In the genomic region with DNA sequence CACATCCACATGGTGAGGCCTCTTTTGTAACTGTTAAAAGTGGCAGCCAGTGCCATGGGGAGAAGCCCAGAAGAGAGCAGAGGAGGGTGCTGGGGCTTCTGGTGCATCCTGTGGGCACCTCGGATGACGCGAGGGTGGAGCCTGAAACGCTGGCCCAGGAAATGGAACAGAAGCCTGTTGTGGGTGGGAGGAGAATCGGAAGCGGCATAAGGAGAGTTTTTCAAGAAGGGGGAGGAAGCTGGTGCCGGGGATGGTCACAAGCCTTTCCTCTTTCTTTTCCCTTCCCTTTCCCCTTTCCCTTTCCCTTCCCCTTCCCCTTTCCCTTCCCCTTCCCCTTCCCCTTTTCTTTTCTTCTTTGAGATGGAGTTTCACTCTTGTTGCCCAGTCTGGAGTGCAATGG, we compare ENCODE assay signal across 24 cellular contexts. TPM values are rescaled to one million over a fixed set of nuclear protein-coding genes. Genes with fewer than 3 reads are reported as not detected.
A peak's percentile ranks its signal among the peaks of the same experiment; 100 is the strongest.
DNase-seq lines count a peak whose midpoint lies in the region; ATAC-seq and TF ChIP-seq lines count a peak whose summit lies in the region.
"Had no signal": no experiment of that assay in that cellular context is flagged by ENCODE, and none has a peak within 500 bp of the region (broad histone marks: within the 10 kb centered on the region; RNA-seq: fewer than 3 reads in every experiment).

No MANE protein-coding gene starts in this region.

- H2AK5ac ChIP-seq in trophoblast cell (ENCODE audit: low read length) = peak overlapping the region; percentile 82

- H3K4me3 Mint-ChIP-seq in activated CD4-positive, alpha-beta T cell treated with anti-CD3 and anti-CD28 coated beads, Interleukin-2, amount 10 ng/mL, durations not matched to agents 24 days and 14 days = no peak overlapping the region
- H3K4me3 Mint-ChIP-seq in WTC11 = no peak overlapping the region
- H3K4me3 Mint-ChIP-seq: activated CD8-positive, alpha-beta T cell treated with anti-CD3 and anti-CD28 coated beads for 36 hours; activated naive CD4-positive, alpha-beta T cell treated with anti-CD3 and anti-CD28 coated beads, Interleukin-2, amount 50 U/mL, for 24 hours; central memory CD8-positive, alpha-beta T cell; neural progenitor cell had no signal

- peak overlapping the region; percentile 87 for H2BK120ac ChIP-seq in trophoblast cell (ENCODE audit: insufficient read depth, low read length, poor library complexity)

- H3K79me2 ChIP-seq in DND-41 (ENCODE audit: insufficient read depth, low read length) (peaks cover 86% of the 10 kb centered on the region), trophoblast cell (ENCODE audit: control insufficient read depth, insufficient read depth, low read length, poor library complexity) (peaks cover 11% of the 10 kb centered on the region), GM23248 (ENCODE audit: insufficient read depth) (no peaks in the 10 kb centered on the region)

- peak overlapping the region; percentile 13 for H3K27ac Mint-ChIP-seq in activated CD4-positive, alpha-beta T cell treated with anti-CD3 and anti-CD28 coated beads, Interleukin-2, amount 10 ng/mL, durations not matched to agents 24 days and 14 days
- H3K27ac Mint-ChIP-seq in WTC11 = no peak overlapping the region; the same call in 1 of the 2 replicates
- H3K27ac Mint-ChIP-seq: activated CD8-positive, alpha-beta T cell treated with anti-CD3 and anti-CD28 coated beads for 36 hours; activated naive CD4-positive, alpha-beta T cell treated with anti-CD3 and anti-CD28 coated beads, Interleukin-2, amount 50 U/mL, for 24 hours; neural progenitor cell; progenitor cell of endocrine pancreas had no signal

- H2AFZ ChIP-seq in DND-41 (ENCODE audit: low read depth, low read length) (no peak overlapping the region), trophoblast cell (ENCODE audit: insufficient read depth, low read length, poor library complexity) (no peak overlapping the region), GM23248 (no peak overlapping the region)
- H2AFZ ChIP-seq: neural progenitor cell had no signal

- ATAC-seq in DND-41 (ENCODE audit: insufficient read depth, low read depth) (no peak), WTC11 (0 out of 2 replicates have a peak, but pooled peaks have one; percentile 18), HG03159 (IDR thresholded peaks at IDR 0.05; ENCODE audit: unreplicated experiment) (no peak)
- ATAC-seq: activated CD8-positive, alpha-beta T cell treated with anti-CD3 and anti-CD28 coated beads for 36 hours; foreskin keratinocyte; stimulated activated naive CD8-positive, alpha-beta T cell treated with anti-CD3 and anti-CD28 coated beads, Interleukin-15, Interleukin-2, amounts not matched to agents 100 U/mL and 50 U/mL, for 24 hours had no signal

- DNase-seq in activated CD4-positive, alpha-beta T cell treated with anti-CD3 and anti-CD28 coated beads, Interleukin-2, amount 10 ng/mL, durations not matched to agents 24 days and 14 days = no peak
- DNase-seq in activated CD4-positive, alpha-beta T cell treated with anti-CD3 and anti-CD28 coated beads for 1 hour = no peak
- DNase-seq in DND-41 (no peak), WTC11 (ENCODE audit: low spot score) (no peak), trophoblast cell (no peak), GM23248 (no peak), GM13977 (ENCODE audit: low spot score) (no peak)
- DNase-seq: activated CD8-positive, alpha-beta T cell treated with anti-CD3 and anti-CD28 coated beads for 36 hours; activated T-cell treated with anti-CD3 and anti-CD28 coated beads, Interleukin-2, amount 50 U/mL, for 48 hours; erythroblast; foreskin keratinocyte; hippocampal formation; IMR-90; NCI-H1436; NCI-H510A treated with DMSO at 0.1 percent for 48 hours; stimulated activated CD4-positive, alpha-beta T cell treated with anti-CD3 and anti-CD28 coated beads, Interleukin-1b, Interleukin-23, amount 100 ng/mL, for 48 hours; stimulated activated naive CD8-positive, alpha-beta T cell treated with anti-CD3 and anti-CD28 coated beads, Interleukin-15, Interleukin-2, amounts not matched to agents 100 U/mL and 50 U/mL, for 24 hours; tibial artery had no signal

- H3K27me3 ChIP-seq in DND-41 (ENCODE audit: insufficient read depth, low read length, poor library complexity) (no peaks in the 10 kb centered on the region), trophoblast cell (ENCODE audit: insufficient read depth, low read length) (no peaks in the 10 kb centered on the region), GM23248 (replicated peaks; ENCODE audit: insufficient read depth) (no peaks in the 10 kb centered on the region)
- H3K27me3 ChIP-seq: foreskin keratinocyte, neural progenitor cell, tibial artery had no signal

- no peaks in the 10 kb centered on the region for H3K9me3 Mint-ChIP-seq in activated CD4-positive, alpha-beta T cell treated with anti-CD3 and anti-CD28 coated beads, Interleukin-2, amount 10 ng/mL, durations not matched to agents 24 days and 14 days
- H3K9me3 Mint-ChIP-seq in WTC11 = no peaks in the 10 kb centered on the region
- H3K9me3 Mint-ChIP-seq: activated CD8-positive, alpha-beta T cell treated with anti-CD3 and anti-CD28 coated beads for 36 hours; activated naive CD4-positive, alpha-beta T cell treated with anti-CD3 and anti-CD28 coated beads, Interleukin-2, amount 50 U/mL, for 24 hours; central memory CD8-positive, alpha-beta T cell had no signal

- peaks cover 3% of the 10 kb centered on the region for H3K36me3 Mint-ChIP-seq in activated CD4-positive, alpha-beta T cell treated with anti-CD3 and anti-CD28 coated beads, Interleukin-2, amount 10 ng/mL, durations not matched to agents 24 days and 14 days (ENCODE audit: low read depth)
- H3K36me3 Mint-ChIP-seq in WTC11 = no peaks in the 10 kb centered on the region

- TF ChIP-seq CTCF in DND-41 (IDR thresholded peaks at IDR 0.05; ENCODE audit: borderline replicate concordance, extremely low read depth, low read length, poor library complexity, severe bottlenecking) (no peak), WTC11 (IDR thresholded peaks at IDR 0.05) (no peak), GM13977 (IDR thresholded peaks at IDR 0.05; ENCODE audit: extremely low read depth, insufficient read depth, missing control alignments) (no peak)

- no peak overlapping the region for H3K4me3 ChIP-seq in DND-41 (ENCODE audit: low read depth in 1 of 2, low read length in 2 of 2)
- H3K4me3 ChIP-seq in trophoblast cell (ENCODE audit: low read depth, low read length) = no peak overlapping the region
- no peak overlapping the region for H3K4me3 ChIP-seq in GM23248
- H3K4me3 ChIP-seq: neural progenitor cell, skin epidermis, tibial artery had no signal

- peaks cover 23% of the 10 kb centered on the region for H3K79me1 ChIP-seq in trophoblast cell (ENCODE audit: low read length)

- peak overlapping the region; percentile 84 for H3K18ac ChIP-seq in trophoblast cell (ENCODE audit: low read length)

- peak overlapping the region; percentile 64 for H3K14ac ChIP-seq in trophoblast cell (ENCODE audit: low read length)

- WGBS in trophoblast cell (ENCODE audit: extremely low coverage, insufficient coverage, insufficient read length) = no CpG with 5 or more reads among the region's 7 CpGs
- 96 to 100% methylated on average over 7 of the region's 7 CpGs for WGBS in GM23248 (ENCODE audit: low coverage in 1 of 2, low lambda C conversion rate in 2 of 2, missing lambda C conversion rate in 2 of 2), 2 experiments

- no peak overlapping the region for H3K9ac ChIP-seq in DND-41 (ENCODE audit: low read depth, low read length)
- no peak overlapping the region for H3K9ac ChIP-seq in trophoblast cell (ENCODE audit: low read length)
- H3K9ac ChIP-seq in GM23248 = no peak overlapping the region
- H3K9ac ChIP-seq: neural progenitor cell had no signal

- peaks cover 69% of the 10 kb centered on the region for H3K4me1 ChIP-seq in DND-41 (ENCODE audit: insufficient read depth, low read length)
- H3K4me1 ChIP-seq in trophoblast cell (ENCODE audit: control insufficient read depth in 1 of 2, insufficient read depth in 2 of 2, low read length in 2 of 2) = peaks cover 30 to 33% of the 10 kb centered on the region in 2 experiments
- peaks cover 10% of the 10 kb centered on the region for H3K4me1 ChIP-seq in GM23248 (ENCODE audit: insufficient read depth)
- H3K4me1 ChIP-seq: foreskin keratinocyte, neural progenitor cell had no signal

- no peaks in the 10 kb centered on the region for H3K9me2 ChIP-seq in GM23248 (ENCODE audit: insufficient read depth)

- peak overlapping the region; percentile 99 for H2BK12ac ChIP-seq in trophoblast cell (ENCODE audit: low read length)

- no peaks in the 10 kb centered on the region for H3K9me3 ChIP-seq in DND-41 (ENCODE audit: insufficient read depth, low read length, severe bottlenecking)
- H3K9me3 ChIP-seq in trophoblast cell (ENCODE audit: insufficient read depth, low read depth, low read length) = no peaks in the 10 kb centered on the region
- no peaks in the 10 kb centered on the region for H3K9me3 ChIP-seq in GM23248 (ENCODE audit: low read depth)
- H3K9me3 ChIP-seq: tibial artery had no signal

- H4K91ac ChIP-seq in trophoblast cell (ENCODE audit: low read depth, low read length) = peak overlapping the region; percentile 79

- H3K36me3 ChIP-seq in DND-41 (ENCODE audit: insufficient read depth, low read length) = peaks cover 17% of the 10 kb centered on the region
- H3K36me3 ChIP-seq in trophoblast cell (ENCODE audit: control insufficient read depth in 1 of 2, insufficient read depth in 2 of 2, low read length in 2 of 2) = peaks cover 2 to 4% of the 10 kb centered on the region in 2 experiments
- no peaks in the 10 kb centered on the region for H3K36me3 ChIP-seq in GM23248 (ENCODE audit: low read depth)
- H3K36me3 ChIP-seq: neural progenitor cell, tibial artery had no signal

- H2BK5ac ChIP-seq in trophoblast cell (ENCODE audit: low read depth, low read length, poor library complexity) = no peak overlapping the region

- CTCF ChIA-PET in WTC11 (lab: Charles Lee) = interaction anchor here (0.9 to 4.3 kb wide), 5 partner anchors 31 to 121 kb away, joined by 4 to 21 read pairs (median 5); no protein-coding TSS in a partner anchor

- H4K8ac ChIP-seq in trophoblast cell (ENCODE audit: low read depth, low read length) = peak overlapping the region; percentile 43

- intact Hi-C loops in activated CD4-positive, alpha-beta T cell treated with anti-CD3 and anti-CD28 coated beads, Interleukin-2, amount 10 ng/mL, durations not matched to agents 24 days and 14 days (cut with micrococcal nuclease) = loop anchor here (5.0 kb wide), 1 partner anchor 134 kb away; a partner anchor contains a TSS

- peaks cover 40% of the 10 kb centered on the region for H3K4me1 Mint-ChIP-seq in activated CD4-positive, alpha-beta T cell treated with anti-CD3 and anti-CD28 coated beads, Interleukin-2, amount 10 ng/mL, durations not matched to agents 24 days and 14 days
- peaks cover 12% of the 10 kb centered on the region for H3K4me1 Mint-ChIP-seq in WTC11
- H3K4me1 Mint-ChIP-seq: central memory CD8-positive, alpha-beta T cell had no signal

- peak overlapping the region; percentile 35 for H3K4ac ChIP-seq in trophoblast cell (ENCODE audit: low read depth, low read length)

- no peak overlapping the region for H3K23ac ChIP-seq in trophoblast cell (ENCODE audit: low read length)

- in situ Hi-C loops in GM23248 (cut with MboI) = no loop called here
- in situ Hi-C loops in GM13977 (cut with MboI; ENCODE audit: low pct_unique_long_range_greater_than_20kb, low sequenced_read_pairs, unreplicated experiment) = no loop called here

- H3K27ac ChIP-seq in DND-41 (ENCODE audit: low read length) = 0 out of 2 replicates have a peak overlapping the region, but pooled peaks have one; percentile 21
- peak overlapping the region; percentile 27 for H3K27ac ChIP-seq in trophoblast cell (ENCODE audit: low read depth, low read length)
- H3K27ac ChIP-seq in GM23248 = no peak overlapping the region
- H3K27ac ChIP-seq: foreskin keratinocyte, neural progenitor cell, tibial artery had no signal

- POLR2A ChIA-PET in WTC11 (lab: Charles Lee) = no interaction called here

- H3F3A ChIP-seq in GM23248 (ENCODE audit: insufficient read depth) = no peaks in the 10 kb centered on the region

- H4K12ac ChIP-seq in trophoblast cell (ENCODE audit: low read depth, low read length) = no peak overlapping the region

- H4K20me1 ChIP-seq in DND-41 (ENCODE audit: insufficient read depth, low read length) = no peaks in the 10 kb centered on the region; the same call in 1 of the 2 replicates
- no peaks in the 10 kb centered on the region; the same call in 1 of the 2 replicates for H4K20me1 ChIP-seq in GM23248 (ENCODE audit: insufficient read depth)

- no peaks in the 10 kb centered on the region for H3K27me3 Mint-ChIP-seq in activated CD4-positive, alpha-beta T cell treated with anti-CD3 and anti-CD28 coated beads, Interleukin-2, amount 10 ng/mL, durations not matched to agents 24 days and 14 days
- no peaks in the 10 kb centered on the region for H3K27me3 Mint-ChIP-seq in WTC11 (ENCODE audit: low read depth)
- H3K27me3 Mint-ChIP-seq: activated CD8-positive, alpha-beta T cell treated with anti-CD3 and anti-CD28 coated beads for 36 hours; activated naive CD4-positive, alpha-beta T cell treated with anti-CD3 and anti-CD28 coated beads, Interleukin-2, amount 50 U/mL, for 24 hours; central memory CD8-positive, alpha-beta T cell had no signal

- no peak overlapping the region for H3K4me2 ChIP-seq in DND-41 (ENCODE audit: insufficient read depth, low read length)
- H3K4me2 ChIP-seq in trophoblast cell (ENCODE audit: low read length) = no peak overlapping the region
- H3K4me2 ChIP-seq in GM23248 (ENCODE audit: unreplicated experiment) = no peak overlapping the region
- H3K4me2 ChIP-seq: neural progenitor cell had no signal

RNA-seq across cellular contexts. Expression of a gene that starts 12.9 kb away (rescaled TPM):
- total RNA-seq in activated CD4-positive, alpha-beta T cell treated with anti-CD3 and anti-CD28 coated beads, Interleukin-2, amount 10 ng/mL, durations not matched to agents 24 days and 14 days = 21.0 and 21.7 TPM in 2 replicates
- total RNA-seq in WTC11 (2021) = 5.4 to 9.2 TPM (median 5.9 TPM) in 3 replicates
- polyA plus RNA-seq in trophoblast cell (2013) = 11.4 and 11.6 TPM in 2 replicates
- 1.5 and 2.4 TPM in 2 replicates for total RNA-seq in GM23248 (2014; rRNA removed; shearing (Covaris generic))
- polyA plus RNA-seq in GM23248 (2016; fragmentation: Nextera tagmentation; extraction: Ambion mirVana) = 0.57 and 0.71 TPM in 2 replicates
